ENCODE assay signal across 11 cellular contexts in genomic region chr7:137342751-137343482, GRCh38. TPM values are rescaled to one million over a fixed set of nuclear protein-coding genes. Genes with fewer than 3 reads are reported as not detected.
DNase-seq lines count a peak whose midpoint lies in the region; ATAC-seq and TF ChIP-seq lines count a peak whose summit lies in the region.
"Had no signal": no experiment of that assay in that cellular context is flagged by ENCODE, and none has a peak within 500 bp of the region (broad histone marks: within the 10 kb centered on the region; RNA-seq: fewer than 3 reads in every experiment).

No MANE protein-coding gene starts in this region.

- ATAC-seq in heart left ventricle (peak in 3 of 4 donors; percentile 5 to 31 (median 21)), HG02588 (IDR thresholded peaks at IDR 0.05; ENCODE audit: unreplicated experiment) (no peak)

- H3K27ac Mint-ChIP-seq in osteocyte (ENCODE audit: unreplicated experiment): peak overlapping the region; percentile 36
- H3K27ac Mint-ChIP-seq: CD4-positive, alpha-beta memory T cell had no signal

- no peaks in the 10 kb centered on the region for H3K9me3 Mint-ChIP-seq in osteocyte (ENCODE audit: unreplicated experiment)

- H3K36me3 Mint-ChIP-seq in osteocyte (ENCODE audit: unreplicated experiment): peaks cover 6% of the 10 kb centered on the region
- H3K36me3 Mint-ChIP-seq: CD4-positive, alpha-beta memory T cell had no signal

- TF ChIP-seq CTCF in WI38 (IDR thresholded peaks at IDR 0.05; ENCODE audit: low read depth, low read length): no peak
- TF ChIP-seq CTCF in heart left ventricle (IDR thresholded peaks at IDR 0.05): no peak
- TF ChIP-seq CTCF in osteocyte (IDR thresholded peaks at IDR 0.05): no peak

- peaks cover 0 to 12% (median 0%) of the 10 kb centered on the region in 12 donors for H3K4me1 ChIP-seq in heart left ventricle

- intact Hi-C loops in heart left ventricle (cut with DNase I): no loop called here

- no peaks in the 10 kb centered on the region for H3K36me3 ChIP-seq in heart left ventricle

- peaks cover 45% of the 10 kb centered on the region for H3K4me1 Mint-ChIP-seq in osteocyte (ENCODE audit: unreplicated experiment)

- peak overlapping the region; percentile 70 for H3K4me3 ChIP-seq in WI38 (ENCODE audit: low read depth, low read length)
- H3K4me3 ChIP-seq in heart left ventricle: peak overlapping the region in 11 of 12 donors; percentile 24 to 68 (median 53)
- H3K4me3 ChIP-seq: lung had no signal

- H3K27me3 Mint-ChIP-seq in osteocyte (ENCODE audit: unreplicated experiment): no peaks in the 10 kb centered on the region

- H3K27me3 ChIP-seq in heart left ventricle: peaks cover 0 to 6% (median 0%) of the 10 kb centered on the region in 9 donors

- WGBS in heart left ventricle, 4 donors: 7 to 10% (median 9%) methylated on average over 12 of the region's 12 CpGs

- H3K9me3 ChIP-seq in heart left ventricle: no peaks in the 10 kb centered on the region

- H3K4me3 Mint-ChIP-seq in osteocyte (ENCODE audit: unreplicated experiment): peak overlapping the region; percentile 88

- DNase-seq in AG20443 (ENCODE audit: low spot score) (peak; percentile 11), heart left ventricle (no peak), osteocyte (ENCODE audit: extremely low spot score, unreplicated experiment) (no peak), RKO (ENCODE audit: low spot score) (no peak), NCI-H187 treated with DMSO at 0.1 percent for 48 hours (lab: John Stamatoyannopoulos, UW) (no peak), kidney tubule cell (ENCODE audit: low spot score) (no peak)
- DNase-seq: CD4-positive, alpha-beta memory T cell had no signal

- no peak for TF ChIP-seq POLR2A in heart left ventricle (IDR thresholded peaks at IDR 0.05)

- peak overlapping the region in 4 of 12 donors; percentile 32 to 33 (median 32) for H3K27ac ChIP-seq in heart left ventricle
- H3K27ac ChIP-seq: RWPE1 had no signal

RNA-seq across cellular contexts. Expression of gene PTN, which starts 0.6 kb away (rescaled TPM):
- 10 to 100 TPM in 7 of 9 donors, 1 to 10 TPM in 2; 4.7 to 23.2 (median 13.6) TPM for total RNA-seq in heart left ventricle
- polyA plus RNA-seq in heart left ventricle: 10 to 100 TPM in 1 of 2 donors, 1 to 10 TPM in 1; 3.6 to 12.8 TPM
- total RNA-seq in osteocyte: 77.8 and 83.0 TPM in 2 replicates
- total RNA-seq: CD4-positive, alpha-beta memory T cell had no signal
